8 cellular contexts compared by ENCODE assay signal in genomic region chr6:166627875-166628849, GRCh38. TPM values are rescaled to one million over a fixed set of nuclear protein-coding genes. Genes with fewer than 3 reads are reported as not detected.
A peak's percentile ranks its signal among the peaks of the same experiment; 100 is the strongest.
DNase-seq lines count a peak whose midpoint lies in the region; ATAC-seq and TF ChIP-seq lines count a peak whose summit lies in the region.

No MANE protein-coding gene starts in this region.

- DNase-seq in DND-41 (peak; percentile 74), KG1 (lab: John Stamatoyannopoulos, UW) (peak; percentile 18), SK-N-DZ (ENCODE audit: low spot score) (peak; percentile 81), heart right ventricle (peak; percentile 87), progenitor cell of endocrine pancreas (ENCODE audit: low spot score, unreplicated experiment) (peak; percentile 62), H4 (ENCODE audit: low spot score) (no peak)
- peak; percentile 61 for DNase-seq in activated naive CD8-positive, alpha-beta T cell treated with anti-CD3 and anti-CD28 coated beads for 36 hours

- H3K4me2 ChIP-seq in DND-41 (ENCODE audit: insufficient read depth, low read length) = peak overlapping the region; percentile 93

- H3K27ac ChIP-seq in DND-41 (ENCODE audit: low read length) (peak overlapping the region; percentile 81), heart right ventricle (peak overlapping the region; percentile 85 to 97 (median 90))

- no peaks in the 10 kb centered on the region for H3K36me3 ChIP-seq in DND-41 (ENCODE audit: insufficient read depth, low read length)
- H3K36me3 ChIP-seq in heart right ventricle = no peaks in the 10 kb centered on the region

- peak overlapping the region; percentile 68 for H3K27ac Mint-ChIP-seq in activated naive CD8-positive, alpha-beta T cell treated with anti-CD3 and anti-CD28 coated beads for 36 hours
- H3K27ac Mint-ChIP-seq in progenitor cell of endocrine pancreas = peak overlapping the region; percentile 99

- peaks cover 58% of the 10 kb centered on the region for H3K27me3 Mint-ChIP-seq in activated naive CD8-positive, alpha-beta T cell treated with anti-CD3 and anti-CD28 coated beads for 36 hours
- H3K27me3 Mint-ChIP-seq in progenitor cell of endocrine pancreas = peaks cover 26% of the 10 kb centered on the region

- H3K4me1 ChIP-seq in DND-41 (ENCODE audit: insufficient read depth, low read length) = peaks cover 20% of the 10 kb centered on the region
- peaks cover 5 to 73% (median 51%) of the 10 kb centered on the region in 9 donors for H3K4me1 ChIP-seq in heart right ventricle

- H3K9me3 Mint-ChIP-seq in activated naive CD8-positive, alpha-beta T cell treated with anti-CD3 and anti-CD28 coated beads for 36 hours = no peaks in the 10 kb centered on the region
- H3K9me3 Mint-ChIP-seq in progenitor cell of endocrine pancreas (ENCODE audit: low read depth) = no peaks in the 10 kb centered on the region

- H3K4me3 ChIP-seq in DND-41 (ENCODE audit: low read depth in 1 of 2, low read length in 2 of 2) (peak overlapping the region; percentile 33 to 62; a peak in 3 of 4 replicates), heart right ventricle (peak overlapping the region; percentile 22 to 92 (median 60))

- H3K9me3 ChIP-seq in DND-41 (ENCODE audit: insufficient read depth, low read length, severe bottlenecking) = no peaks in the 10 kb centered on the region
- no peaks in the 10 kb centered on the region for H3K9me3 ChIP-seq in heart right ventricle

- H3K4me3 Mint-ChIP-seq in activated naive CD8-positive, alpha-beta T cell treated with anti-CD3 and anti-CD28 coated beads for 36 hours = peak overlapping the region; percentile 75
- H3K4me3 Mint-ChIP-seq in progenitor cell of endocrine pancreas (ENCODE audit: low read depth) = peak overlapping the region; percentile 79

- H3K79me2 ChIP-seq in DND-41 (ENCODE audit: insufficient read depth, low read length) = no peaks in the 10 kb centered on the region

- H2AFZ ChIP-seq in DND-41 (ENCODE audit: low read depth, low read length) = peak overlapping the region; percentile 89

- peak; percentile 64 for ATAC-seq in DND-41 (ENCODE audit: insufficient read depth, low read depth)
- ATAC-seq in GM21737 (IDR thresholded peaks at IDR 0.05; ENCODE audit: unreplicated experiment) = peak; percentile 16
- ATAC-seq in heart right ventricle = peak; percentile 39 to 74 (median 54)

- H3K27me3 ChIP-seq in DND-41 (ENCODE audit: insufficient read depth, low read length, poor library complexity) (peaks cover 24% of the 10 kb centered on the region), heart right ventricle (peaks cover 0 to 14% (median 0%) of the 10 kb centered on the region in 7 donors)

- intact Hi-C loops in heart right ventricle (cut with DNase I) = loop anchor here in 6 of 10 donors (1.0 to 10.0 kb wide), 6 partner anchors 63 to 143 kb away; no protein-coding TSS in a partner anchor

- peaks cover 19% of the 10 kb centered on the region for H3K4me1 Mint-ChIP-seq in activated naive CD8-positive, alpha-beta T cell treated with anti-CD3 and anti-CD28 coated beads for 36 hours
- peaks cover 16% of the 10 kb centered on the region for H3K4me1 Mint-ChIP-seq in progenitor cell of endocrine pancreas (ENCODE audit: low read depth)

- H3K36me3 Mint-ChIP-seq in activated naive CD8-positive, alpha-beta T cell treated with anti-CD3 and anti-CD28 coated beads for 36 hours = no peaks in the 10 kb centered on the region
- H3K36me3 Mint-ChIP-seq in progenitor cell of endocrine pancreas (ENCODE audit: insufficient read depth) = no peaks in the 10 kb centered on the region

- no peaks in the 10 kb centered on the region for H4K20me1 ChIP-seq in DND-41 (ENCODE audit: insufficient read depth, low read length)

- peak overlapping the region; percentile 64 for H3K9ac ChIP-seq in DND-41 (ENCODE audit: low read depth, low read length)

- no peak for TF ChIP-seq CTCF in DND-41 (IDR thresholded peaks at IDR 0.05; ENCODE audit: borderline replicate concordance, extremely low read depth, low read length, poor library complexity, severe bottlenecking)
- TF ChIP-seq CTCF in heart right ventricle (IDR thresholded peaks at IDR 0.05) = no peak
- TF ChIP-seq CTCF in progenitor cell of endocrine pancreas (IDR thresholded peaks at IDR 0.05; ENCODE audit: unreplicated experiment) = no peak

- WGBS in heart right ventricle, 2 donors = 1 to 2% methylated on average over 61 to 62 of the region's 62 CpGs

RNA-seq across cellular contexts. Expression of gene RPS6KA2, which starts 1.1 kb away (rescaled TPM):
- 10.1 and 12.3 TPM in 2 replicates for polyA plus RNA-seq in SK-N-DZ (2014; cell fraction: cytosol; rRNA removed)
- 6.8 and 9.0 TPM in 2 replicates for polyA plus RNA-seq in SK-N-DZ (2014; cell fraction: nucleus; rRNA removed)
- 1 to 10 TPM; 3.8 to 4.2 TPM for total RNA-seq in activated naive CD8-positive, alpha-beta T cell treated with anti-CD3 and anti-CD28 coated beads for 36 hours
- 10 to 100 TPM; 47.7 to 91.4 (median 76.0) TPM for total RNA-seq in heart right ventricle
- 10 to 100 TPM; 20.3 to 65.2 TPM for polyA plus RNA-seq in heart right ventricle
- 37.5 and 43.1 TPM in 2 replicates for total RNA-seq in progenitor cell of endocrine pancreas
- total RNA-seq in H4 (2014; rRNA removed; shearing (Covaris generic)) = 2.1 and 4.6 TPM in 2 replicates

RNA-seq across cellular contexts. Expression of gene RAMACL, which starts 41.7 kb away (rescaled TPM):
- polyA plus RNA-seq in SK-N-DZ (2014; cell fraction: cytosol; rRNA removed) = 0.19 and 0.39 TPM in 2 replicates
- 0.38 and 1.1 TPM in 2 replicates for polyA plus RNA-seq in SK-N-DZ (2014; cell fraction: nucleus; rRNA removed)
- total RNA-seq in activated naive CD8-positive, alpha-beta T cell treated with anti-CD3 and anti-CD28 coated beads for 36 hours = under 1 TPM; 0.21 to 0.22 TPM
- 1 to 10 TPM in 4 of 10 donors, under 1 TPM in 6; 0.25 to 2.4 (median 0.74) TPM for total RNA-seq in heart right ventricle
- polyA plus RNA-seq in heart right ventricle = under 1 TPM; 0.20 to 0.29 TPM
- 1.7 and 2.7 TPM in 2 replicates for total RNA-seq in progenitor cell of endocrine pancreas
- 0.04 and 0.08 TPM in 2 replicates for total RNA-seq in H4 (2014; rRNA removed; shearing (Covaris generic))
